Comparison of ENCODE assay signal across 22 cellular contexts in the genomic region with DNA sequence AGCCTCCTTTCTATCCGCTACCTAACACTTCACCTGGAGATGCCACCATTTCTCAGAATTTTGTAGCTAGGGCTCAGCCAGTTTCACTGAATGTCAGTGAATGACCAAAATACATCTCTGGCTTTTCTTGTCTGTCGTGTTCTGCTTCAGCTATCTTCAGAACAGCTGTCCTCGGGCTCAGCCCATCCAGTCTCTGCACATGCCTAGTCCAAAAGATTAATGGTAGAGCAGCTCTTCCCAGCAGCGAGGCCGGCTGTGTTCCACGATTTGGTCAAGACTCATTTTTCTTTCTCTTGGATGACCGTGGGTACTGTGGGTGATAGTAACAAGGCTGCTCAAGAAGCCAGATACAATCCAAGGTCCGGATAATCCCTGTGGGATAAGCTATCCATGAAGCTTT.
DNase-seq lines count a peak whose midpoint lies in the region; ATAC-seq and TF ChIP-seq lines count a peak whose summit lies in the region.
"Had no signal": no experiment of that assay in that cellular context is flagged by ENCODE, and none has a peak within 500 bp of the region (broad histone marks: within the 10 kb centered on the region; RNA-seq: fewer than 3 reads in every experiment).

No MANE protein-coding gene starts in this region.

- DNase-seq in Right ventricle myocardium inferior (ENCODE audit: missing footprints): peak; percentile 46
- DNase-seq in cardiac septum (ENCODE audit: low spot score): no peak
- DNase-seq in myocyte (ENCODE audit: low read depth): peak; percentile 2
- peak; percentile 50 for DNase-seq in testis
- DNase-seq in T-helper 9 cell: no peak
- DNase-seq in SIG-M5 treated with dmso at 0.1 percent for 504 hours (lab: John Stamatoyannopoulos, UW; ENCODE audit: unreplicated experiment): no peak
- DNase-seq: 8988T; ACHN; AML-193; BE2C; CD4-positive, alpha-beta T cell; CD8-positive, alpha-beta memory T cell; DMS 273 treated with DMSO at 0.1 percent for 48 hours; DMS79; EL; GDM1; H9 had no signal

- H3K27me3 ChIP-seq in testis: no peaks in the 10 kb centered on the region
- H3K27me3 ChIP-seq: BE2C; BLaER1 treated with 17β-estradiol and CSF1 and Interleukin-3, amounts not matched to agents 10 nM and 100 nM had no signal

- H3K36me3 ChIP-seq in testis (ENCODE audit: low read depth, missing control alignments): no peaks in the 10 kb centered on the region
- H3K36me3 ChIP-seq: BE2C; BLaER1 treated with 17β-estradiol and CSF1 and Interleukin-3, amounts not matched to agents 10 nM and 100 nM had no signal

- intact Hi-C loops in Right ventricle myocardium inferior (cut with DNase I) (no loop called here), cardiac septum (cut with DNase I) (no loop called here), testis (cut with DNase I; ENCODE audit: low total_unique reads) (no loop called here)

- no peak for ATAC-seq in Right ventricle myocardium inferior
- ATAC-seq: A549, GM12878, GM23338, HCT116 had no signal

- no peaks in the 10 kb centered on the region for H3K4me1 ChIP-seq in testis
- H3K4me1 ChIP-seq: A549; BLaER1 treated with 17β-estradiol and CSF1 and Interleukin-3, amounts not matched to agents 10 nM and 100 nM had no signal

- TF ChIP-seq POLR2A in testis (IDR thresholded peaks at IDR 0.05): no peak

- no peak for TF ChIP-seq CTCF in testis (IDR thresholded peaks at IDR 0.05)

- H3K27ac ChIP-seq in testis: no peak overlapping the region
- H3K27ac ChIP-seq: A549; BLaER1 treated with 17β-estradiol and CSF1 and Interleukin-3, amounts not matched to agents 10 nM and 100 nM had no signal

- WGBS in testis, 2 donors: 52 to 67% methylated on average over 8 of the region's 8 CpGs

- H3K4me3 ChIP-seq in testis: no peak overlapping the region
- H3K4me3 ChIP-seq: A549; BLaER1 treated with 17β-estradiol and CSF1 and Interleukin-3, amounts not matched to agents 10 nM and 100 nM; GM12878; GM23338 had no signal

- no peaks in the 10 kb centered on the region for H3K9me3 ChIP-seq in testis
- H3K9me3 ChIP-seq: A549; BE2C; BLaER1 treated with 17β-estradiol and CSF1 and Interleukin-3, amounts not matched to agents 10 nM and 100 nM had no signal

Comparison
In these comparisons a context has a peak if more than half of its experiments do, and no peak if none do; other contexts are left out.
1. DNase-seq: peak in Right ventricle myocardium inferior (single experiment), myocyte (single experiment) and testis (single experiment); none in cardiac septum (single experiment), T-helper 9 cell (single experiment) and SIG-M5 treated with dmso at 0.1 percent for 504 hours (single experiment).